ENCODE assay signal across 17 cellular contexts in the genomic region with DNA sequence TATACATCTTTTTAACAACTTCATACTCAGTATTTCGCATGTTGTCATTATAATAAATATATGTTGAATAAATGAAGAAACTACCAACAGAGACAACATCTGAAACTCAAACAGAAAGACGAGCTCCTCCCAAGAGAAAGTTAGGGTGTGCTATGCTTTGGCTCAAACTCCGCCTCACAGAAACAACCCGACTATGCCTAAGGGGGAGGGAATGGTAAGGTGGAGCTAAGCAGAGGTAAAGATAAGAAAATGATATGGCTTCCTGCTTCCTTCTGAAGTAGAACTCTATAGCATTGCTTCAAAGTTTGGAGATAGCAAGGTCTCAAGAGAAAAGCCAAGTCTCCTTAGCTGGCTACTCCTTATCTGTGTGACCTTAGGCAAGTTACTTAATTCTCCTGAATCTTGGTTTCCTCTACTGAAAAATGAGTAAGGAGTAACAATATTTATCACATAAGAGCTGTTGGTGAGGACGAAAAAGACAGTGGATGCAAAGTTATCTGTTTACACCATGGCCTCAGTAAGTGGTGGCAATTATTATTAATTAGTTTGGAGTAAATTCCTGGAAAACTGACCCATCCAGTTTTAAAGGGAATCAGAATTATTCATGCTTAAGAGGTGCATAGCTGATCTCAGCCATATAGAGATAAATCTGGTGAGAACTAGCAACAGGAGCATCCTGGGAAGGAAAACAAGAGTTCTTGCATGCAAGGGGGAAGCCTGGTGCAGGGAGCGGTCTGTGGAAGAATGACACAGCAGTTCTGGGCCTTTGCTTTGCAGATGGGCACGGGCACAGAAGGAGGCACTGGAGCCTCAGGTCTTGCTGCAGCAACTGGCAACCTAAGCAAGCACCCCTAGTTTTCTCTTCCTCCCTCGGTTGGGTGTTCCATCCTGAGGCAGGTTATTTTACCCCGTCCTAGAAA.
A peak's percentile ranks its signal among the peaks of the same experiment; 100 is the strongest.
DNase-seq lines count a peak whose midpoint lies in the region; ATAC-seq and TF ChIP-seq lines count a peak whose summit lies in the region.
"Had no signal": no experiment of that assay in that cellular context is flagged by ENCODE, and none has a peak within 500 bp of the region (broad histone marks: within the 10 kb centered on the region; RNA-seq: fewer than 3 reads in every experiment).

No MANE protein-coding gene starts in this region.

- no peaks in the 10 kb centered on the region for H3K9me3 ChIP-seq in right cardiac atrium (ENCODE audit: control insufficient read depth, low read length)
- no peaks in the 10 kb centered on the region for H3K9me3 ChIP-seq in PC-3 (ENCODE audit: low read length)
- no peaks in the 10 kb centered on the region for H3K9me3 ChIP-seq in suprapubic skin
- H3K9me3 ChIP-seq: upper lobe of right lung had no signal

- ATAC-seq in right cardiac atrium (peak; percentile 20 to 22), left cardiac atrium (no peak), PC-3 (no peak), GM18861 (IDR thresholded peaks at IDR 0.05; ENCODE audit: unreplicated experiment) (no peak)
- ATAC-seq: stimulated activated memory B cell treated with anti-CD40 and anti-IgM and Interleukin-4, amounts not matched to agents 10 μg/mL and 1 μg/mL and 100 μg/mL, for 72 hours; upper lobe of right lung had no signal

- H3K79me2 ChIP-seq in PC-3 (ENCODE audit: low read length), result no peaks in the 10 kb centered on the region

- no peak overlapping the region for H3K4me3 ChIP-seq in right cardiac atrium (ENCODE audit: low read length)
- no peak overlapping the region for H3K4me3 ChIP-seq in PC-3 (ENCODE audit: low read length)
- H3K4me3 ChIP-seq in suprapubic skin, result no peak overlapping the region
- H3K4me3 ChIP-seq: skin epidermis, upper lobe of right lung had no signal

- POLR2A ChIA-PET in PC-3 (lab: Charles Lee; ENCODE audit: unreplicated experiment), result no interaction called here

- no peaks in the 10 kb centered on the region for H4K20me1 ChIP-seq in PC-3 (ENCODE audit: low read length)

- H3K4me2 ChIP-seq in PC-3 (ENCODE audit: low read length), result peak overlapping the region; percentile 48

- H3K27me3 ChIP-seq in right cardiac atrium (ENCODE audit: control insufficient read depth, insufficient read depth), result no peaks in the 10 kb centered on the region
- H3K27me3 ChIP-seq in PC-3 (ENCODE audit: low read length), result no peaks in the 10 kb centered on the region
- H3K27me3 ChIP-seq in suprapubic skin, result no peaks in the 10 kb centered on the region
- H3K27me3 ChIP-seq: upper lobe of right lung had no signal

- H3K36me3 ChIP-seq in PC-3 (ENCODE audit: low read depth, low read length), result no peaks in the 10 kb centered on the region
- H3K36me3 ChIP-seq in suprapubic skin, result no peaks in the 10 kb centered on the region
- H3K36me3 ChIP-seq: upper lobe of right lung had no signal

- TF ChIP-seq EP300 in suprapubic skin (IDR thresholded peaks at IDR 0.05), result no peak

- no peaks in the 10 kb centered on the region for H3K9me2 ChIP-seq in PC-3 (replicated peaks; ENCODE audit: low read length)

- H3F3A ChIP-seq in PC-3 (ENCODE audit: low read length, unreplicated experiment), result no peaks in the 10 kb centered on the region

- whole genome bisulfite sequencing in right cardiac atrium, result 77% methylated on average over 9 of the region's 9 CpGs
- 78% methylated on average over 9 of the region's 9 CpGs for WGBS in suprapubic skin

- TF ChIP-seq CTCF in PC-3 (conservative IDR thresholded peaks at IDR 0.05; ENCODE audit: low read depth, low read length) (no peak), suprapubic skin (IDR thresholded peaks at IDR 0.05) (no peak)

- no peak overlapping the region for H2AFZ ChIP-seq in PC-3 (ENCODE audit: low read length)

- DNase-seq in right cardiac atrium, result no peak
- no peak for DNase-seq in left cardiac atrium
- DNase-seq in PC-3, result no peak
- DNase-seq in islet precursor cell, result peak; percentile 55
- DNase-seq in activated effector memory CD4-positive, alpha-beta T cell treated with anti-CD3 and anti-CD28 coated beads, Interleukin-2, amount 50 U/mL, for 16 hours, result no peak
- no peak for DNase-seq in suprapubic skin (ENCODE audit: low spot score in 2 of 2)
- DNase-seq in NCI-H2029 (lab: John Stamatoyannopoulos, UW), result no peak
- DNase-seq: activated CD8-positive, alpha-beta T cell treated with anti-CD3 and anti-CD28 coated beads for 36 hours; cortex of kidney; immature natural killer cell; NCI-H1436 treated with DMSO at 0.1 percent for 48 hours; NCI-H345; occipital lobe; upper lobe of right lung had no signal

- peak overlapping the region; percentile 45 for H3K9ac ChIP-seq in PC-3 (ENCODE audit: low read length)

- CTCF ChIA-PET in PC-3 (lab: Charles Lee), result interaction anchor here (0.7 kb wide), 1 partner anchor 160 kb away, joined by 4 read pairs; no protein-coding TSS in a partner anchor

- intact Hi-C loops in right cardiac atrium (cut with DNase I), result loop anchor here in 3 of 4 donors (5.0 to 10.0 kb wide), 2 partner anchors 492 to 494 kb away; no protein-coding TSS in a partner anchor
- intact Hi-C loops in left cardiac atrium (cut with DNase I), result no loop called here
- intact Hi-C loops in PC-3 (cut with micrococcal nuclease), result loop anchor here (5.0 to 10.0 kb wide), 6 partner anchors 52 to 762 kb away; no protein-coding TSS in a partner anchor

- H3K27ac ChIP-seq in right cardiac atrium (ENCODE audit: low read length), result no peak overlapping the region
- peak overlapping the region; percentile 74 for H3K27ac ChIP-seq in PC-3 (ENCODE audit: low read length)
- H3K27ac ChIP-seq in suprapubic skin, result no peak overlapping the region
- H3K27ac ChIP-seq: skin epidermis, upper lobe of right lung had no signal

- BruUV-seq in PC-3 (replicated peaks; lab: Mats Ljungman, UMichigan), result no TSS peak

- no peak for TF ChIP-seq POLR2A in suprapubic skin (IDR thresholded peaks at IDR 0.05)

- H3K4me1 ChIP-seq in right cardiac atrium (ENCODE audit: control insufficient read depth, insufficient read depth, low read length) (peaks cover 3% of the 10 kb centered on the region), PC-3 (ENCODE audit: insufficient read depth, low read length) (peaks cover 55% of the 10 kb centered on the region), suprapubic skin (no peaks in the 10 kb centered on the region)
- H3K4me1 ChIP-seq: upper lobe of right lung had no signal

Comparison
In these comparisons a context has a peak if more than half of its experiments do, and no peak if none do; other contexts are left out.
1. ATAC-seq: peak in right cardiac atrium (2 of 2); none in left cardiac atrium (0 of 2), PC-3 (single experiment) and GM18861 (single experiment).
2. intact Hi-C loops: an anchor here in right cardiac atrium (5.0 to 10.0 kb wide) and PC-3 (5.0 to 10.0 kb wide); none called in left cardiac atrium.